Comparison of ENCODE assay signal across 22 cellular contexts in the genomic region with DNA sequence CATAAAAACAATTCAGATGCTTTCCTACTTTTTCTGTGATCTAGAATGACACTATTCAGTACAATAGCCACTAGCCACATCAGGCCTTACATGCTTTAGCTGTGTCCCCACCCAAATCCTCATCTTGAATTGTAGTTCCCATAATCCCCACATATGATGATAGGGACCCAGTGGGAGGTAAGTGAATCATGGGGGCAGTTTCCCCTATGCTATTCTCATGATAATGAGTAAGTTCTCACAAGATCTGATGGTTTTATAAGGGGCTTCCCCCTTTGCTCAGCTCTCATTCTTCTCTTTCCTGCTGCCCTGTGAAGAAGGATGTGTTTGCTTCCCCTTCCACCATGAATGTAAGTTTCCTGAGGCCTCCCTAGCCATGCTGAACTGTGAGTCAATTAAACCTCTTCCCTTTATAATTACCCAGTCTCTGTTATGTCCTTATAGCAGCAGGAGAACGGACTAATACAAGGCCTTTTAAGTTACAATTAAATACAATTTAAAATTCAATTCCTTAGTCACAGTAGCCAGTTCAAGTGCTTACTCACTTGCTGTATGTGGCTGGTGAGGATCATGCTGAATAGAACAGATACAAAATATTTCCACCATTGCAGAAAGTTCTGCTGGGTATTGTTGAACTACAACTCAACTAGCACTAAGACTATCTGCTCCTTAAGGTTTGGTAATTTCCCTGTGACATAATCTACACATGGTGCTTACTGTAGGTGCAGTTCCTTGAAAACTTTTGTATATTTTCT.
DNase-seq lines count a peak whose midpoint lies in the region; ATAC-seq, FAIRE-seq and TF ChIP-seq lines count a peak whose summit lies in the region.
"Had no signal": no experiment of that assay in that cellular context is flagged by ENCODE, and none has a peak within 500 bp of the region (broad histone marks: within the 10 kb centered on the region; RNA-seq: fewer than 3 reads in every experiment).

No MANE protein-coding gene starts in this region.

- no peak overlapping the region for H3K27ac ChIP-seq in K562 (ENCODE audit: extremely low read depth, low read depth, low read length)
- H3K27ac ChIP-seq: C4-2B, SJSA1 had no signal

- no peak overlapping the region for H2AFZ ChIP-seq in K562 (ENCODE audit: low read depth, low read length)

- POLR2A ChIA-PET in activated CD8-positive, alpha-beta T cell treated with anti-CD3 and anti-CD28 coated beads for 36 hours (lab: Charles Lee), result interaction anchor here (0.5 kb wide), 1 partner anchor 263 kb away, joined by 3 read pairs; no protein-coding TSS in a partner anchor
- POLR2A ChIA-PET in activated CD8-positive, alpha-beta T cell treated with anti-CD3 and anti-CD28 coated beads, Interleukin-2, amount 10 ng/mL, durations not matched to agents 7 days and 5 days (lab: Charles Lee), result no interaction called here
- POLR2A ChIA-PET in K562 (lab: Yijun Ruan, JAX), result interaction anchor here (0.6 kb wide), 2 partner anchors 16 to 108 kb away, joined by 3 read pairs; no protein-coding TSS in a partner anchor

- H3K4me1 ChIP-seq in K562 (replicated peaks in 1 of 2; ENCODE audit: control insufficient read depth in 2 of 2, insufficient read depth in 2 of 2, low read length in 2 of 2), result no peaks in the 10 kb centered on the region
- H3K4me1 ChIP-seq: SJSA1 had no signal

- no peak overlapping the region for H3K27ac Mint-ChIP-seq in activated CD8-positive, alpha-beta T cell treated with anti-CD3 and anti-CD28 coated beads for 36 hours
- no peak overlapping the region for H3K27ac Mint-ChIP-seq in activated CD8-positive, alpha-beta T cell treated with anti-CD3 and anti-CD28 coated beads, Interleukin-2, amount 10 ng/mL, durations not matched to agents 7 days and 5 days

- H3K4me3 Mint-ChIP-seq in activated CD8-positive, alpha-beta T cell treated with anti-CD3 and anti-CD28 coated beads for 36 hours, result no peak overlapping the region
- no peak overlapping the region for H3K4me3 Mint-ChIP-seq in activated CD8-positive, alpha-beta T cell treated with anti-CD3 and anti-CD28 coated beads, Interleukin-2, amount 10 ng/mL, durations not matched to agents 7 days and 5 days

- H3K36me3 Mint-ChIP-seq in activated CD8-positive, alpha-beta T cell treated with anti-CD3 and anti-CD28 coated beads for 36 hours (ENCODE audit: low read depth), result peaks cover 71% of the 10 kb centered on the region
- peaks cover 58% of the 10 kb centered on the region for H3K36me3 Mint-ChIP-seq in activated CD8-positive, alpha-beta T cell treated with anti-CD3 and anti-CD28 coated beads, Interleukin-2, amount 10 ng/mL, durations not matched to agents 7 days and 5 days (ENCODE audit: low read depth)

- peak; percentile 17 for ATAC-seq in activated CD8-positive, alpha-beta T cell treated with anti-CD3 and anti-CD28 coated beads for 36 hours
- ATAC-seq in activated CD8-positive, alpha-beta T cell treated with anti-CD3 and anti-CD28 coated beads, Interleukin-2, amount 10 ng/mL, durations not matched to agents 7 days and 5 days, result no peak
- ATAC-seq in K562 (no peak), HG02610 (IDR thresholded peaks at IDR 0.05; ENCODE audit: unreplicated experiment) (no peak)

- no peak for TF ChIP-seq CTCF in activated CD8-positive, alpha-beta T cell treated with anti-CD3 and anti-CD28 coated beads for 36 hours (IDR thresholded peaks at IDR 0.05)
- no peak for TF ChIP-seq CTCF in K562 (IDR thresholded peaks at IDR 0.05 in 2 of 3, conservative IDR thresholded peaks at IDR 0.05 in 1 of 3; ENCODE audit: insufficient read depth in 2 of 3, low read depth in 1 of 3, low read length in 3 of 3)

- intact Hi-C loops in activated CD8-positive, alpha-beta T cell treated with anti-CD3 and anti-CD28 coated beads for 36 hours (cut with micrococcal nuclease), result no loop called here
- intact Hi-C loops in K562 (cut with micrococcal nuclease), result no loop called here

- H3K4me2 ChIP-seq in K562 (ENCODE audit: insufficient read depth, low read length), result no peak overlapping the region

- WGBS in K562 (ENCODE audit: insufficient coverage, low coverage, missing lambda C conversion rate), result 86% methylated on average over 1 of the region's 1 CpG

- TF ChIP-seq POLR2A in K562 (conservative IDR thresholded peaks at IDR 0.05), result no peak

- TF ChIP-seq EP300 in K562 (IDR thresholded peaks at IDR 0.05; ENCODE audit: low read length), result no peak

- no peaks in the 10 kb centered on the region for H3K9me3 ChIP-seq in K562 (replicated peaks; ENCODE audit: control insufficient read depth, insufficient read depth, low read depth, low read length)
- H3K9me3 ChIP-seq: SJSA1 had no signal

- BruUV-seq in K562 (replicated peaks; lab: Mats Ljungman, UMichigan), result no TSS peak

- no peaks in the 10 kb centered on the region for H3K27me3 ChIP-seq in K562 (ENCODE audit: control insufficient read depth in 2 of 2, insufficient read depth in 2 of 2, low read length in 2 of 2)
- H3K27me3 ChIP-seq: MG63, SJSA1 had no signal

- CTCF ChIA-PET in activated CD8-positive, alpha-beta T cell treated with anti-CD3 and anti-CD28 coated beads for 36 hours (lab: Charles Lee), result no interaction called here
- CTCF ChIA-PET in activated CD8-positive, alpha-beta T cell treated with anti-CD3 and anti-CD28 coated beads, Interleukin-2, amount 10 ng/mL, durations not matched to agents 7 days and 5 days (lab: Charles Lee), result no interaction called here
- CTCF ChIA-PET in K562 (lab: Yijun Ruan, JAX; ENCODE audit: low intra/inter-chr PET ratio), result no interaction called here

- in situ Hi-C loops in K562 (cut with MboI), result no loop called here

- H3K27me3 Mint-ChIP-seq in activated CD8-positive, alpha-beta T cell treated with anti-CD3 and anti-CD28 coated beads for 36 hours, result no peaks in the 10 kb centered on the region
- no peaks in the 10 kb centered on the region for H3K27me3 Mint-ChIP-seq in activated CD8-positive, alpha-beta T cell treated with anti-CD3 and anti-CD28 coated beads, Interleukin-2, amount 10 ng/mL, durations not matched to agents 7 days and 5 days (ENCODE audit: low read depth)

- peak; percentile 2 for DNase-seq in activated CD8-positive, alpha-beta T cell treated with anti-CD3 and anti-CD28 coated beads for 36 hours
- no peak for DNase-seq in activated CD8-positive, alpha-beta T cell treated with anti-CD3 and anti-CD28 coated beads, Interleukin-2, amount 10 ng/mL, durations not matched to agents 7 days and 5 days
- DNase-seq in stimulated activated CD4-positive, alpha-beta T cell treated with anti-CD3 and anti-CD28 coated beads, Interleukin-4, amount 100 ng/mL, for 24 hours, result peak; percentile 3
- DNase-seq in stimulated activated CD4-positive, alpha-beta T cell treated with anti-CD3 and anti-CD28 coated beads, Interleukin-1b, Interleukin-23, amount 100 ng/mL, for 48 hours, result no peak
- DNase-seq in K562 (ENCODE audit: extremely low read depth in 1 of 4, low spot score in 3 of 4) (no peak), NCI-H2227 (lab: John Stamatoyannopoulos, UW; ENCODE audit: unreplicated experiment) (no peak)
- DNase-seq: DMS53, GDM1, Kasumi-1, MG63, NCI-H1417, NCI-H1694 treated with DMSO at 0.1 percent for 48 hours, NCI-H2081 treated with DMSO at 0.1 percent for 48 hours, NCI-H2171 treated with DMSO at 0.1 percent for 48 hours, NCI-H446, NCI-H526 treated with DMSO at 0.1 percent for 48 hours, OCI-M1 had no signal

- FAIRE-seq in K562 (lab: Jason Lieb, UNC), result peak; percentile 19
- FAIRE-seq: D721Med, GM18507 had no signal

- peaks cover 7% of the 10 kb centered on the region for H3K9me3 Mint-ChIP-seq in activated CD8-positive, alpha-beta T cell treated with anti-CD3 and anti-CD28 coated beads for 36 hours
- peaks cover 4% of the 10 kb centered on the region for H3K9me3 Mint-ChIP-seq in activated CD8-positive, alpha-beta T cell treated with anti-CD3 and anti-CD28 coated beads, Interleukin-2, amount 10 ng/mL, durations not matched to agents 7 days and 5 days (ENCODE audit: insufficient read depth)

- H3K9me1 ChIP-seq in K562 (ENCODE audit: control insufficient read depth, insufficient read depth, low read length), result no peaks in the 10 kb centered on the region

- H3K4me1 Mint-ChIP-seq in activated CD8-positive, alpha-beta T cell treated with anti-CD3 and anti-CD28 coated beads for 36 hours (ENCODE audit: low read depth), result peaks cover 5% of the 10 kb centered on the region
- H3K4me1 Mint-ChIP-seq in activated CD8-positive, alpha-beta T cell treated with anti-CD3 and anti-CD28 coated beads, Interleukin-2, amount 10 ng/mL, durations not matched to agents 7 days and 5 days (ENCODE audit: low read depth), result no peaks in the 10 kb centered on the region

- no peaks in the 10 kb centered on the region; the same call in 2 of the 3 replicates for H3K36me3 ChIP-seq in K562 (ENCODE audit: control insufficient read depth, insufficient read depth, low read length)

- no peak overlapping the region for H3K9ac ChIP-seq in K562 (ENCODE audit: insufficient read depth in 1 of 2, low read depth in 2 of 2, low read length in 2 of 2)

- no peaks in the 10 kb centered on the region for H4K20me1 ChIP-seq in K562 (replicated peaks; ENCODE audit: control insufficient read depth, insufficient read depth, low read length)

- no peak overlapping the region for H3K4me3 ChIP-seq in K562
- H3K4me3 ChIP-seq: MG63, SJSA1 had no signal

- TF ChIP-seq RAD21 in K562 (CRISPR knock-in tag; conservative IDR thresholded peaks at IDR 0.05 in 1 of 2, IDR thresholded peaks at IDR 0.05 in 1 of 2), result no peak

- H3K79me2 ChIP-seq in K562 (ENCODE audit: control insufficient read depth, insufficient read depth, low read length), result no peaks in the 10 kb centered on the region

TF ChIP-seq in K562, 482 proteins besides CTCF, POLR2A, EP300 and RAD21:
- TF ChIP-seq ZNF408 (CRISPR knock-in tag; IDR thresholded peaks at IDR 0.05; ENCODE audit: low read depth) (no peak), ZNF384 (IDR thresholded peaks at IDR 0.05; ENCODE audit: low read depth, low read length) (no peak), KDM4B (IDR thresholded peaks at IDR 0.05; ENCODE audit: borderline replicate concordance in 2 of 2, low read depth in 1 of 2) (no peak), SRSF3 (IDR thresholded peaks at IDR 0.05; ENCODE audit: insufficient read depth, low read length) (no peak), ZNF584 (CRISPR knock-in tag; IDR thresholded peaks at IDR 0.05; ENCODE audit: low read depth) (no peak), ZNF436 (CRISPR knock-in tag; IDR thresholded peaks at IDR 0.05) (no peak), CBFB (CRISPR knock-in tag; IDR thresholded peaks at IDR 0.05) (no peak), ETV1 (tag; conservative IDR thresholded peaks at IDR 0.05; ENCODE audit: low read depth) (no peak), CSDE1 (IDR thresholded peaks at IDR 0.05) (no peak), ZNF717 (CRISPR knock-in tag; IDR thresholded peaks at IDR 0.05) (no peak), NFIC (IDR thresholded peaks at IDR 0.05) (no peak)

Comparison
In these comparisons a context has a peak if more than half of its experiments do, and no peak if none do; other contexts are left out.
1. DNase-seq: peak in activated CD8-positive, alpha-beta T cell treated with anti-CD3 and anti-CD28 coated beads for 36 hours (single experiment) and stimulated activated CD4-positive, alpha-beta T cell treated with anti-CD3 and anti-CD28 coated beads, Interleukin-4, amount 100 ng/mL, for 24 hours (single experiment); none in activated CD8-positive, alpha-beta T cell treated with anti-CD3 and anti-CD28 coated beads, Interleukin-2, amount 10 ng/mL, durations not matched to agents 7 days and 5 days (single experiment), stimulated activated CD4-positive, alpha-beta T cell treated with anti-CD3 and anti-CD28 coated beads, Interleukin-1b, Interleukin-23, amount 100 ng/mL, for 48 hours (single experiment), K562 (0 of 4) and NCI-H2227 (single experiment).